8 cellular contexts compared by ENCODE assay signal in the genomic region with DNA sequence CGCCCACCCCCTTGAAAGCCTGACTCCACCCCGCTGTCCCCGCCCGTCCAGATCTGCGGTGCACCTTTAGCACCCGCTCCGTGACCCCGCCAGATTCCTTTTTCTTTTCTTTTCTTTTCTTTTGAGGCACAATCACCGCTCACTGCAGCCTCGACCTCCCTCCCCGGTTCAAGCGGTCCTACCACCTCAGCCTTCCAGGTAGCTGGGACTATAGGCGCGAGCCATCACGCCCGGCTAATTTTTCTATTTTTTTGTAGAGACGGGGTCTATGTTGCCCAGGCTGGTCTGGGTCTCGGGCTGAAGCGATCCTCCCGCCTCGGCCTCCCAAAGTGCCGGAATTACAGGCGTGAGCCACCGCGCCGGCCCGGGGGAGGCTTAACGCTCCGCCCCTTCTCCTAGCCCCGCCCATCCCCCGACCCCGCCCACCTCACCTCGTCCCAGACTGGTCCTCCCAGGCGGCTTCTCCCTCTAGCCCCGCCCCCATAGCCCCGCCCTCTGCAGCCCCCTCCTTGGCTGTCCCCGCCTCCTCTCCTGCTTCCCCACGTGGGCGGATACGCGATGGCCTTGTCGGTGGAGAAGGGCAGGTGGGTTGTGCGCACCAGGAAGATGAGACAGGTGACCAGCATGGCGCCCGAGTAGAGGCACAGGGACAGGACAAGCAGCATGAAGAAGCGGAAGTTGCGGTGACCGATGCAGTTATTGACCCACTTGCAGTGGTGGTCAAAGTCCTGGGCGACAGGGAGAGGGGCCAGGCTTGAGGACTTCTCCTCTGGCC. TPM values are rescaled to one million over a fixed set of nuclear protein-coding genes. Genes with fewer than 3 reads are reported as not detected.
DNase-seq lines count a peak whose midpoint lies in the region; ATAC-seq and TF ChIP-seq lines count a peak whose summit lies in the region.

No MANE protein-coding gene starts in this region.

- TF ChIP-seq CTCF in GM13976 (IDR thresholded peaks at IDR 0.05; ENCODE audit: borderline replicate concordance, control extremely low read depth, extremely low read depth, insufficient read depth, missing control alignments) = no peak
- TF ChIP-seq CTCF in RWPE2 (IDR thresholded peaks at IDR 0.05; ENCODE audit: poor library complexity, severe bottlenecking) = no peak

- H3K27ac Mint-ChIP-seq in activated naive CD4-positive, alpha-beta T cell treated with anti-CD3 and anti-CD28 coated beads, Interleukin-2, amount 50 U/mL, for 72 hours = no peak overlapping the region

- no peaks in the 10 kb centered on the region for H3K36me3 ChIP-seq in RWPE2 (ENCODE audit: low read depth)
- no peaks in the 10 kb centered on the region for H3K36me3 ChIP-seq in iPS DF 6.9 (ENCODE audit: control insufficient read depth, insufficient read depth, low read length)

- peak; percentile 93 for DNase-seq in GM13976 (ENCODE audit: low spot score)
- no peak for DNase-seq in RWPE2 (ENCODE audit: low spot score)
- peak in 1 of 2 donors; percentile 47 for DNase-seq in activated naive CD4-positive, alpha-beta T cell treated with anti-CD3 and anti-CD28 coated beads, Interleukin-2, amount 50 U/mL, for 72 hours (ENCODE audit: low spot score in 2 of 2)
- no peak for DNase-seq in iPS DF 6.9 (ENCODE audit: low read depth, low spot score)
- DNase-seq in stimulated activated CD4-positive, alpha-beta T cell treated with anti-CD3 and anti-CD28 coated beads, Interleukin-4, amount 100 ng/mL, for 1 hour = peak; percentile 60
- DNase-seq in ureter (ENCODE audit: low spot score) = no peak

- in situ Hi-C loops in GM13976 (cut with MboI; ENCODE audit: low sequenced_read_pairs, unreplicated experiment) = no loop called here

- H3K4me3 ChIP-seq in RWPE2 (ENCODE audit: severe bottlenecking) (peak overlapping the region; percentile 43), iPS DF 6.9 (ENCODE audit: low read length) (peak overlapping the region; percentile 45; the same call in 1 of the 2 replicates)

- H3K9me3 ChIP-seq in RWPE2 (ENCODE audit: severe bottlenecking) (no peaks in the 10 kb centered on the region), iPS DF 6.9 (ENCODE audit: control insufficient read depth, insufficient read depth, low read length) (no peaks in the 10 kb centered on the region)

- peak; percentile 59 for ATAC-seq in RWPE2 (ENCODE audit: low read depth)
- ATAC-seq in activated naive CD4-positive, alpha-beta T cell treated with anti-CD3 and anti-CD28 coated beads, Interleukin-2, amount 50 U/mL, for 72 hours = peak; percentile 61 to 73
- ATAC-seq in HG02759 (IDR thresholded peaks at IDR 0.05; ENCODE audit: unreplicated experiment) = no peak
- ATAC-seq in GM19463 (IDR thresholded peaks at IDR 0.05; ENCODE audit: unreplicated experiment) = no peak

- no peaks in the 10 kb centered on the region for H3K36me3 Mint-ChIP-seq in activated naive CD4-positive, alpha-beta T cell treated with anti-CD3 and anti-CD28 coated beads, Interleukin-2, amount 50 U/mL, for 72 hours

- H3K27ac ChIP-seq in RWPE2 (ENCODE audit: poor library complexity, severe bottlenecking) (no peak overlapping the region), iPS DF 6.9 (ENCODE audit: low read length) (no peak overlapping the region)

- WGBS in iPS DF 6.9 (ENCODE audit: insufficient coverage, insufficient read length) = no CpG with 5 or more reads among the region's 49 CpGs

- H3K27me3 ChIP-seq in RWPE2 (ENCODE audit: insufficient read depth, poor library complexity, severe bottlenecking) (no peaks in the 10 kb centered on the region), iPS DF 6.9 (ENCODE audit: control insufficient read depth, insufficient read depth, low read length) (peaks cover 3% of the 10 kb centered on the region; the same call in 1 of the 2 replicates)

- H3K4me1 ChIP-seq in RWPE2 (ENCODE audit: insufficient read depth, poor library complexity, severe bottlenecking) (no peaks in the 10 kb centered on the region), iPS DF 6.9 (ENCODE audit: control insufficient read depth, insufficient read depth, low read length) (peaks cover 3% of the 10 kb centered on the region)

- peaks cover 0 to 4% of the 10 kb centered on the region in 2 donors for H3K9me3 Mint-ChIP-seq in activated naive CD4-positive, alpha-beta T cell treated with anti-CD3 and anti-CD28 coated beads, Interleukin-2, amount 50 U/mL, for 72 hours

RNA-seq across cellular contexts. Expression of gene ZDHHC19, which starts 3.2 kb away (rescaled TPM):
- total RNA-seq in activated naive CD4-positive, alpha-beta T cell treated with anti-CD3 and anti-CD28 coated beads, Interleukin-2, amount 50 U/mL, for 72 hours = not detected
- total RNA-seq in ureter = not detected

RNA-seq across cellular contexts. Expression of gene SLC51A, which starts 8.3 kb away (rescaled TPM):
- not detected for total RNA-seq in activated naive CD4-positive, alpha-beta T cell treated with anti-CD3 and anti-CD28 coated beads, Interleukin-2, amount 50 U/mL, for 72 hours
- not detected for total RNA-seq in ureter

Comparison
In these comparisons a context has a peak if more than half of its experiments do, and no peak if none do; other contexts are left out.
1. DNase-seq: peak in GM13976 (single experiment) and stimulated activated CD4-positive, alpha-beta T cell treated with anti-CD3 and anti-CD28 coated beads, Interleukin-4, amount 100 ng/mL, for 1 hour (single experiment); none in RWPE2 (single experiment), iPS DF 6.9 (single experiment) and ureter (single experiment).
2. ATAC-seq: peak in RWPE2 (single experiment) and activated naive CD4-positive, alpha-beta T cell treated with anti-CD3 and anti-CD28 coated beads, Interleukin-2, amount 50 U/mL, for 72 hours (2 of 2); none in HG02759 (single experiment) and GM19463 (single experiment).